ENCODE assay signal across 31 cellular contexts in genomic region chr15:49507261-49507660, GRCh38.
"Had no signal": no experiment of that assay in that cellular context is flagged by ENCODE, and none has a peak within 500 bp of the region (broad histone marks: within the 10 kb centered on the region; RNA-seq: fewer than 3 reads in every experiment).

No MANE protein-coding gene starts in this region.

- H3K4me2 ChIP-seq: hepatocyte had no signal

- H3K4me1 ChIP-seq: colonic mucosa, esophagus squamous epithelium, gastroesophageal sphincter, heart left ventricle, pancreas, right lobe of liver, suprapubic skin, vagina had no signal

- ATAC-seq: gastroesophageal sphincter; heart left ventricle; mucosa of descending colon; natural killer cell treated with Interleukin-12 subunit alpha and Interleukin-12 subunit beta and Interleukin-15 and Interleukin-18, amount 100 ng/mL, for 72 hours; pancreas; right lobe of liver; stimulated activated naive CD8-positive, alpha-beta T cell treated with anti-CD3 and anti-CD28 coated beads, Interleukin-15, amount 100 ng/mL, for 72 hours had no signal

- H3K9me3 Mint-ChIP-seq: natural killer cell treated with Interleukin-12 subunit alpha and Interleukin-12 subunit beta and Interleukin-15 and Interleukin-18, amount 100 ng/mL, for 72 hours had no signal

- DNase-seq: colonic mucosa; effector CD8-positive, alpha-beta T cell; endodermal cell; erythroblast; esophagus squamous epithelium; foreskin fibroblast; heart left ventricle; islet precursor cell; mesenchymal stem cell; mucosa of descending colon; naive B cell; pancreas; right lobe of liver; small intestine; stimulated activated CD4-positive, alpha-beta T cell treated with anti-CD3 and anti-CD28 coated beads, Interleukin-12 subunit alpha, Interleukin-12 subunit beta, amount 100 ng/mL, for 4 hours; stimulated activated CD4-positive, alpha-beta T cell treated with anti-CD3 and anti-CD28 coated beads, Interleukin-1b, Interleukin-23, amount 100 ng/mL, for 48 hours; stimulated activated CD4-positive, alpha-beta T cell treated with anti-CD3 and anti-CD28 coated beads, Interleukin-4, amount 100 ng/mL, for 1 hour; stimulated activated CD8-positive, alpha-beta memory T cell treated with anti-CD3 and anti-CD28 coated beads, Interleukin-4, amount 100 ng/mL, for 48 hours; stimulated activated naive CD4-positive, alpha-beta T cell; stimulated activated naive CD8-positive, alpha-beta T cell treated with anti-CD3 and anti-CD28 coated beads, Interleukin-15, amount 100 ng/mL, for 72 hours; trophoblast cell had no signal

- H3K27me3 Mint-ChIP-seq: dendritic cell treated with granulocyte-macrophage colony-stimulating factor and Interleukin-4, amounts not matched to agents 40 ng/mL and 50 ng/mL, for 4 days; naive B cell; stimulated activated naive CD8-positive, alpha-beta T cell treated with anti-CD3 and anti-CD28 coated beads, Interleukin-15, amount 100 ng/mL, for 72 hours had no signal

- H3K27ac ChIP-seq: colonic mucosa, esophagus squamous epithelium, gastroesophageal sphincter, heart left ventricle, hepatocyte, neutrophil, pancreas, right lobe of liver, suprapubic skin, vagina had no signal

- H3K27ac Mint-ChIP-seq: dendritic cell treated with granulocyte-macrophage colony-stimulating factor and Interleukin-4, amounts not matched to agents 40 ng/mL and 50 ng/mL, for 4 days; endodermal cell; mesothelial cell of epicardium; naive B cell; natural killer cell treated with Interleukin-12 subunit alpha and Interleukin-12 subunit beta and Interleukin-15 and Interleukin-18, amount 100 ng/mL, for 72 hours; stimulated activated naive CD8-positive, alpha-beta T cell treated with anti-CD3 and anti-CD28 coated beads, Interleukin-15, amount 100 ng/mL, for 72 hours had no signal

- H3K4me3 ChIP-seq: colonic mucosa, esophagus squamous epithelium, gastroesophageal sphincter, heart left ventricle, hepatocyte, lung, mucosa of descending colon, pancreas, right lobe of liver, suprapubic skin, vagina had no signal

- H3K79me2 ChIP-seq: hepatocyte had no signal

- H3K4me3 Mint-ChIP-seq: dendritic cell treated with granulocyte-macrophage colony-stimulating factor and Interleukin-4, amounts not matched to agents 40 ng/mL and 50 ng/mL, for 4 days; endodermal cell; mesothelial cell of epicardium; naive B cell; natural killer cell treated with Interleukin-12 subunit alpha and Interleukin-12 subunit beta and Interleukin-15 and Interleukin-18, amount 100 ng/mL, for 72 hours; neural crest cell; stimulated activated naive CD8-positive, alpha-beta T cell treated with anti-CD3 and anti-CD28 coated beads, Interleukin-15, amount 100 ng/mL, for 72 hours had no signal

- H2AFZ ChIP-seq: hepatocyte had no signal

- H3K27me3 ChIP-seq: colonic mucosa, esophagus squamous epithelium, gastroesophageal sphincter, heart left ventricle, hepatocyte, neutrophil, pancreas, right lobe of liver, suprapubic skin, vagina had no signal

- H3K9me3 ChIP-seq: colonic mucosa, esophagus squamous epithelium, gastroesophageal sphincter, mucosa of descending colon, neutrophil, pancreas, right lobe of liver, suprapubic skin, vagina had no signal

- H3K36me3 ChIP-seq: colonic mucosa, esophagus squamous epithelium, gastroesophageal sphincter, heart left ventricle, neutrophil, pancreas, right lobe of liver, suprapubic skin, vagina had no signal

- H3K4me1 Mint-ChIP-seq: endodermal cell; mesothelial cell of epicardium; naive B cell; neural crest cell; stimulated activated naive CD8-positive, alpha-beta T cell treated with anti-CD3 and anti-CD28 coated beads, Interleukin-15, amount 100 ng/mL, for 72 hours had no signal
